Comparison of ENCODE assay signal across 8 cellular contexts in genomic region chr7:124764847-124765400, GRCh38. TPM values are rescaled to one million over a fixed set of nuclear protein-coding genes. Genes with fewer than 3 reads are reported as not detected.
DNase-seq lines count a peak whose midpoint lies in the region; ATAC-seq, FAIRE-seq and TF ChIP-seq lines count a peak whose summit lies in the region.

No MANE protein-coding gene starts in this region.

- H3K4me3 ChIP-seq in GM06990 (replicated peaks; ENCODE audit: low read depth, low read length), result peak overlapping the region; percentile 64
- peak overlapping the region; percentile 48 for H3K4me3 ChIP-seq in NT2/D1 (ENCODE audit: insufficient read length, low read depth)
- H3K4me3 ChIP-seq in bronchial epithelial cell (ENCODE audit: low read depth, low read length), result peak overlapping the region; percentile 49

- peaks cover 3% of the 10 kb centered on the region for H3K4me1 ChIP-seq in NT2/D1 (ENCODE audit: insufficient read depth, insufficient read length)

- peaks cover 47 to 63% of the 10 kb centered on the region in 2 donors for H3K27me3 Mint-ChIP-seq in stimulated activated naive B cell treated with anti-CD40 and anti-IgM and Interleukin-4, amounts not matched to agents 10 μg/mL and 1 μg/mL and 100 μg/mL, for 72 hours

- no peaks in the 10 kb centered on the region for H3K36me3 Mint-ChIP-seq in stimulated activated naive B cell treated with anti-CD40 and anti-IgM and Interleukin-4, amounts not matched to agents 10 μg/mL and 1 μg/mL and 100 μg/mL, for 72 hours

- no peak for TF ChIP-seq CTCF in GM06990 (IDR thresholded peaks at IDR 0.05; ENCODE audit: insufficient read depth, low read length, poor library complexity, severe bottlenecking)
- TF ChIP-seq CTCF in bronchial epithelial cell (IDR thresholded peaks at IDR 0.05; ENCODE audit: insufficient read depth, low read length, severe bottlenecking), result no peak

- FAIRE-seq in H54 (lab: Jason Lieb, UNC) (no peak), bronchial epithelial cell (lab: Jason Lieb, UNC) (no peak)

- H3K27ac ChIP-seq in layer of hippocampus (ENCODE audit: low read depth, low read length), result peak overlapping the region; percentile 96

- H3K9me3 Mint-ChIP-seq in stimulated activated naive B cell treated with anti-CD40 and anti-IgM and Interleukin-4, amounts not matched to agents 10 μg/mL and 1 μg/mL and 100 μg/mL, for 72 hours, result no peaks in the 10 kb centered on the region

- H3K9ac ChIP-seq in NT2/D1 (ENCODE audit: insufficient read length, low read depth), result peak overlapping the region; percentile 80

- H3K9me3 ChIP-seq in NT2/D1 (ENCODE audit: insufficient read depth, low read length), result no peaks in the 10 kb centered on the region

- H3K36me3 ChIP-seq in GM06990 (ENCODE audit: control insufficient read depth, insufficient read depth, low read length) (no peaks in the 10 kb centered on the region), NT2/D1 (ENCODE audit: insufficient read depth, insufficient read length, low read length) (no peaks in the 10 kb centered on the region), bronchial epithelial cell (ENCODE audit: control insufficient read depth, insufficient read depth, low read length) (no peaks in the 10 kb centered on the region)

- H3K27ac Mint-ChIP-seq in stimulated activated naive B cell treated with anti-CD40 and anti-IgM and Interleukin-4, amounts not matched to agents 10 μg/mL and 1 μg/mL and 100 μg/mL, for 72 hours, result peak overlapping the region; percentile 89

- H3K4me1 Mint-ChIP-seq in stimulated activated naive B cell treated with anti-CD40 and anti-IgM and Interleukin-4, amounts not matched to agents 10 μg/mL and 1 μg/mL and 100 μg/mL, for 72 hours, result peaks cover 13 to 20% of the 10 kb centered on the region in 2 donors

- H3K4me3 Mint-ChIP-seq in stimulated activated naive B cell treated with anti-CD40 and anti-IgM and Interleukin-4, amounts not matched to agents 10 μg/mL and 1 μg/mL and 100 μg/mL, for 72 hours, result peak overlapping the region; percentile 59 to 81

- TF ChIP-seq POLR2A in H54 (IDR thresholded peaks at IDR 0.05; ENCODE audit: low read depth, low read length), result no peak

- peaks cover 2% of the 10 kb centered on the region for H3K27me3 ChIP-seq in GM06990 (replicated peaks; ENCODE audit: control insufficient read depth, insufficient read depth, low read length)
- peaks cover 20% of the 10 kb centered on the region for H3K27me3 ChIP-seq in NT2/D1 (ENCODE audit: insufficient read depth, insufficient read length)
- H3K27me3 ChIP-seq in bronchial epithelial cell (ENCODE audit: control insufficient read depth, insufficient read depth, low read length), result peaks cover 11% of the 10 kb centered on the region
- H3K27me3 ChIP-seq in layer of hippocampus (ENCODE audit: control insufficient read depth, insufficient read depth, low read length), result peaks cover 6% of the 10 kb centered on the region

- peak; percentile 30 for DNase-seq in GM06990 (ENCODE audit: extremely low read depth, insufficient read length)
- peak; percentile 22 for DNase-seq in H54 (ENCODE audit: insufficient read length, low spot score)
- DNase-seq in NT2/D1 (ENCODE audit: low read depth, low spot score), result no peak
- DNase-seq in bronchial epithelial cell (ENCODE audit: low read depth), result no peak
- no peak for DNase-seq in stimulated activated naive B cell treated with anti-CD40 and anti-IgM and Interleukin-4, amounts not matched to agents 10 μg/mL and 1 μg/mL and 100 μg/mL, for 72 hours
- no peak for DNase-seq in GM19240 (ENCODE audit: insufficient read length, low spot score)
- DNase-seq in mesenteric fat pad (ENCODE audit: low spot score), result no peak

- ATAC-seq in stimulated activated naive B cell treated with anti-CD40 and anti-IgM and Interleukin-4, amounts not matched to agents 10 μg/mL and 1 μg/mL and 100 μg/mL, for 72 hours (replicated peaks), result peak; percentile 50 to 51

RNA-seq across cellular contexts. Expression of gene GPR37, which starts 0.7 kb away (rescaled TPM):
- total RNA-seq in bronchial epithelial cell, result 1.6 and 3.7 TPM in 2 replicates
- not detected for total RNA-seq in mesenteric fat pad

Comparison
In these comparisons a context has a peak if more than half of its experiments do, and no peak if none do; other contexts are left out.
1. DNase-seq: peak in GM06990 (single experiment) and H54 (single experiment); none in NT2/D1 (single experiment), bronchial epithelial cell (single experiment), stimulated activated naive B cell treated with anti-CD40 and anti-IgM and Interleukin-4, amounts not matched to agents 10 μg/mL and 1 μg/mL and 100 μg/mL, for 72 hours (single experiment), GM19240 (single experiment) and mesenteric fat pad (single experiment).
2. Peak in every context shown above with its lines, with median percentiles within 50 percentile points of each other: H3K4me3 ChIP-seq.